18 cellular contexts compared by ENCODE assay signal in genomic region chr12:43057561-43057960, GRCh38.
"Had no signal": no experiment of that assay in that cellular context is flagged by ENCODE, and none has a peak within 500 bp of the region (broad histone marks: within the 10 kb centered on the region; RNA-seq: fewer than 3 reads in every experiment).

No MANE protein-coding gene starts in this region.

- H3K4me1 Mint-ChIP-seq: immature natural killer cell; naive thymus-derived CD8-positive, alpha-beta T cell had no signal

- H3K4me3 Mint-ChIP-seq: immature natural killer cell; naive thymus-derived CD8-positive, alpha-beta T cell; T-helper 2 cell treated with Interferon-gamma antibody and Interleukin-4, amounts not matched to agents 5 μg/mL and 100 μg/mL, for 36 hours; type B pancreatic cell had no signal

- ATAC-seq: activated CD4-positive, CD25-positive, alpha-beta regulatory T cell treated with anti-CD3 and anti-CD28 coated beads, Interleukin-2, amount 50 U/mL, for 24 hours; left lobe of liver; mucosa of descending colon; naive thymus-derived CD8-positive, alpha-beta T cell; right lobe of liver had no signal

- H3K4me1 ChIP-seq: colonic mucosa, right lobe of liver had no signal

- H3K36me3 ChIP-seq: cardiac muscle cell, colonic mucosa, neutrophil, right lobe of liver had no signal

- H3K27me3 Mint-ChIP-seq: naive thymus-derived CD8-positive, alpha-beta T cell; type B pancreatic cell had no signal

- H3K9me3 ChIP-seq: colonic mucosa, mucosa of descending colon, right lobe of liver had no signal

- H3K27me3 ChIP-seq: cardiac muscle cell, colonic mucosa, neutrophil, right lobe of liver had no signal

- H3K27ac Mint-ChIP-seq: activated T-helper 2 cell treated with anti-CD3 and anti-CD28 coated beads, Interferon-gamma antibody, Interleukin-2, Interleukin-4, amounts not matched to agents 10 μg/mL and 5 μg/mL and 100 μg/mL, durations not matched to agents 14 hours and 24 hours and 36 hours; immature natural killer cell; naive thymus-derived CD8-positive, alpha-beta T cell; T-helper 2 cell treated with Interferon-gamma antibody and Interleukin-4, amounts not matched to agents 5 μg/mL and 100 μg/mL, for 36 hours; type B pancreatic cell had no signal

- DNase-seq: activated naive CD4-positive, alpha-beta T cell treated with anti-CD3 and anti-CD28 coated beads, Interleukin-2, amount 50 U/mL, for 16 hours; amniotic stem cell; colonic mucosa; glutamatergic neuron; immature natural killer cell; mucosa of descending colon; naive thymus-derived CD8-positive, alpha-beta T cell; posterior cingulate gyrus; right lobe of liver; stimulated activated CD4-positive, alpha-beta T cell treated with anti-CD3 and anti-CD28 coated beads, Interleukin-12 subunit alpha, Interleukin-12 subunit beta, amount 100 ng/mL, for 4 hours; stimulated activated naive CD4-positive, alpha-beta T cell treated with Interleukin-2 at 50 U/mL for 16 hours had no signal

- H3K27ac ChIP-seq: cardiac muscle cell, colonic mucosa, neutrophil, right lobe of liver had no signal

- H3K4me3 ChIP-seq: cardiac muscle cell, colonic mucosa, mucosa of descending colon, right lobe of liver had no signal

- H3K36me3 Mint-ChIP-seq: immature natural killer cell; naive thymus-derived CD8-positive, alpha-beta T cell; type B pancreatic cell had no signal
